10 cellular contexts compared by ENCODE assay signal in genomic region chr1:70220015-70220414, GRCh38. TPM values are rescaled to one million over a fixed set of nuclear protein-coding genes. Genes with fewer than 3 reads are reported as not detected.
DNase-seq lines count a peak whose midpoint lies in the region; ATAC-seq and TF ChIP-seq lines count a peak whose summit lies in the region.
"Had no signal": no experiment of that assay in that cellular context is flagged by ENCODE, and none has a peak within 500 bp of the region (broad histone marks: within the 10 kb centered on the region; RNA-seq: fewer than 3 reads in every experiment).

No MANE protein-coding gene starts in this region.

- H3K36me3 ChIP-seq in cardiac muscle cell, result peaks cover 7% of the 10 kb centered on the region

- ATAC-seq in left cardiac atrium, result no peak
- ATAC-seq in stimulated activated naive B cell treated with anti-CD40 and anti-IgM and Interleukin-4, amounts not matched to agents 10 μg/mL and 1 μg/mL and 100 μg/mL, for 72 hours (replicated peaks), result no peak

- peaks cover 45% of the 10 kb centered on the region for H3K4me1 Mint-ChIP-seq in brain
- H3K4me1 Mint-ChIP-seq in stimulated activated naive B cell treated with anti-CD40 and anti-IgM and Interleukin-4, amounts not matched to agents 10 μg/mL and 1 μg/mL and 100 μg/mL, for 72 hours, result peaks cover 16 to 35% of the 10 kb centered on the region in 2 donors

- H3K27me3 Mint-ChIP-seq in brain, result no peaks in the 10 kb centered on the region
- H3K27me3 Mint-ChIP-seq in stimulated activated naive B cell treated with anti-CD40 and anti-IgM and Interleukin-4, amounts not matched to agents 10 μg/mL and 1 μg/mL and 100 μg/mL, for 72 hours, result no peaks in the 10 kb centered on the region

- no peak for TF ChIP-seq CTCF in cardiac muscle cell (IDR thresholded peaks at IDR 0.05; ENCODE audit: low read depth, low read length)
- no peak for TF ChIP-seq CTCF in brain (conservative IDR thresholded peaks at IDR 0.05)

- peaks cover 27% of the 10 kb centered on the region for H3K4me1 ChIP-seq in cardiac muscle cell (ENCODE audit: low read depth)
- H3K4me1 ChIP-seq: BE2C had no signal

- peak overlapping the region; percentile 63 to 98 (median 92) for H3K27ac Mint-ChIP-seq in brain
- H3K27ac Mint-ChIP-seq in stimulated activated naive B cell treated with anti-CD40 and anti-IgM and Interleukin-4, amounts not matched to agents 10 μg/mL and 1 μg/mL and 100 μg/mL, for 72 hours, result no peak overlapping the region

- DNase-seq in cardiac muscle cell (ENCODE audit: low read depth in 1 of 2, low spot score in 1 of 2) (no peak), left cardiac atrium (no peak), OCI-M1 (lab: John Stamatoyannopoulos, UW) (peak; percentile 82), hypothalamus (lab: John Stamatoyannopoulos, UW) (no peak), NCI-H526 (lab: John Stamatoyannopoulos, UW) (no peak)
- DNase-seq in stimulated activated naive B cell treated with anti-CD40 and anti-IgM and Interleukin-4, amounts not matched to agents 10 μg/mL and 1 μg/mL and 100 μg/mL, for 72 hours, result no peak
- no peak for DNase-seq in activated CD4-positive, CD25-positive, alpha-beta regulatory T cell (lab: John Stamatoyannopoulos, UW)
- DNase-seq: BE2C, NCI-H187 had no signal

- H3K9me3 ChIP-seq in cardiac muscle cell (ENCODE audit: low read depth), result no peaks in the 10 kb centered on the region
- H3K9me3 ChIP-seq: BE2C had no signal

- intact Hi-C loops in left cardiac atrium (cut with DNase I), result no loop called here

- peak overlapping the region; percentile 68 to 97 (median 79) for H3K4me3 Mint-ChIP-seq in brain
- peak overlapping the region; percentile 30 to 56 for H3K4me3 Mint-ChIP-seq in stimulated activated naive B cell treated with anti-CD40 and anti-IgM and Interleukin-4, amounts not matched to agents 10 μg/mL and 1 μg/mL and 100 μg/mL, for 72 hours

- H3K4me3 ChIP-seq in cardiac muscle cell, result no peak overlapping the region

- H3K9me3 Mint-ChIP-seq in brain, result no peaks in the 10 kb centered on the region
- no peaks in the 10 kb centered on the region for H3K9me3 Mint-ChIP-seq in stimulated activated naive B cell treated with anti-CD40 and anti-IgM and Interleukin-4, amounts not matched to agents 10 μg/mL and 1 μg/mL and 100 μg/mL, for 72 hours

- H3K27ac ChIP-seq in cardiac muscle cell, result peak overlapping the region; percentile 98

- H3K36me3 Mint-ChIP-seq in brain, result peaks cover 36% of the 10 kb centered on the region
- peaks cover 20 to 31% of the 10 kb centered on the region in 2 donors for H3K36me3 Mint-ChIP-seq in stimulated activated naive B cell treated with anti-CD40 and anti-IgM and Interleukin-4, amounts not matched to agents 10 μg/mL and 1 μg/mL and 100 μg/mL, for 72 hours

- no peaks in the 10 kb centered on the region for H3K27me3 ChIP-seq in cardiac muscle cell
- H3K27me3 ChIP-seq: BE2C had no signal

RNA-seq across cellular contexts. Expression of gene SRSF11, which starts 1.2 kb away (rescaled TPM):
- total RNA-seq in cardiac muscle cell, result 81.8 and 143 TPM in 2 replicates
- polyA plus RNA-seq in cardiac muscle cell, result 228 and 269 TPM in 2 replicates
- total RNA-seq in left cardiac atrium, result 10 to 100 TPM; 56.1 to 68.5 TPM
- polyA plus RNA-seq in brain (ENCODE audit: insufficient read depth, low read depth, low replicate concordance), result 42.8 TPM

RNA-seq across cellular contexts. Expression of gene LRRC40, which starts 14.6 kb away (rescaled TPM):
- total RNA-seq in cardiac muscle cell (15.0 and 19.4 TPM in 2 replicates), left cardiac atrium (10 to 100 TPM in 1 of 2 donors, 1 to 10 TPM in 1; 8.8 to 12.5 TPM)
- polyA plus RNA-seq in cardiac muscle cell (21.0 and 25.0 TPM in 2 replicates), brain (ENCODE audit: insufficient read depth, low read depth, low replicate concordance) (4.0 TPM)
